1 cellular context compared by ENCODE assay signal in the genomic region with DNA sequence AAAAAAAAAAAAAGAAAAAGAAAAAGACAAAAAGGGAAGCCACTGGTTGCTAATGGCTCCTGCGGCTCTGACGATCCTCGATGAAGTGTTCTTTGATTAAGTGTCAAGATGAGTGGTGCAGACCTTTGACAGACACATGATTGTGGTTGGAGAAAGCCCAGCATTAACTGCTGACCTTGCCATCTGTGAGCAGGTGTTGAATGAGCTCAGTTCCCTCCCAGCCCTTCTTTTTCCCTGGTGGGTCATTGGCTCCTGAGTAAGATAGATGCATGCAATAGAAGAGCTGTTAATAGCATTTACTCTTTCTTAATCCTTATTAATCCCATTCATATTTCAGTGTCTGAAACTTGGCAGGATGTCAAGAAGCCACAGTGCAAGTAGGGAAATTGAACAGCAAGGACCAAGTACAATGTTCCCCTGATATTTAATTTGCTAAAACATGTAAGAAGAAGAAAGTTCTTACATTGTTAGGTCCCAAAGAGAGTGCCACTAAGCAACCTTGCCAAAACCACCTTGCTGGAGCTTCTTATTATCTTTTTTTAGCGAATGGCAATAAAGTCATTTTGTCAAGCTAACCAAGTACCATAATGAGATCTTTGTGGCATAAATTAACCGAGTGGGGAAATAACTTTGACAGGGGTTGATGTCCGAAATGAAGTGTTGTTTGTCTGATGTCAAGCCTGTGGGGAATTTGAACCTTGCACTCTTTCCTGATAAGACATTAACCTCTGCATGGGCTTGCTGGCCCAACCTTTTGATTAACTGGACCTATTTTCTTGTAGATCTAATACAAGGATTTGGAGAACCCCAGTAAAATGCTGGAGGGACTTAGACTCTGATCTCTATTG.
TF ChIP-seq lines count a peak whose summit lies in the region.

No MANE protein-coding gene starts in this region.

TF ChIP-seq in HepG2, 621 proteins besides CTCF, POLR2A, EP300 and RAD21 (continued from another document and continues in another):
- TF ChIP-seq MTERF4 (CRISPR knock-in tag; IDR thresholded peaks at IDR 0.05) (no peak), TCF7 (IDR thresholded peaks at IDR 0.05; ENCODE audit: low read depth) (no peak), ATAD3A (CRISPR knock-in tag; IDR thresholded peaks at IDR 0.05) (no peak), CCAR2 (optimal IDR thresholded peaks at IDR 0.05; ENCODE audit: low read depth, low read length) (no peak), ZNF619 (CRISPR knock-in tag; IDR thresholded peaks at IDR 0.05) (no peak), ZNF382 (CRISPR knock-in tag; IDR thresholded peaks at IDR 0.05; ENCODE audit: borderline replicate concordance) (no peak), FOXP1 (IDR thresholded peaks at IDR 0.05) (no peak), FOXP1 (CRISPR knock-in tag; IDR thresholded peaks at IDR 0.05) (peak; percentile 60; the same call in 1 of the 2 replicates), FOSL1 (CRISPR knock-in tag; IDR thresholded peaks at IDR 0.05; ENCODE audit: borderline replicate concordance) (no peak), SYNCRIP (IDR thresholded peaks at IDR 0.05; ENCODE audit: insufficient read depth, low read depth, low read length) (no peak), MLX (CRISPR knock-in tag; IDR thresholded peaks at IDR 0.05) (peak; percentile 17; the same call in 1 of the 2 replicates), ZNF800 (CRISPR knock-in tag; IDR thresholded peaks at IDR 0.05) (no peak), MED1 (CRISPR knock-in tag; IDR thresholded peaks at IDR 0.05) (peak; percentile 24; the same call in 1 of the 2 replicates), ESRRA (CRISPR knock-in tag; IDR thresholded peaks at IDR 0.05; ENCODE audit: low read depth) (no peak), ZNF609 (CRISPR knock-in tag; IDR thresholded peaks at IDR 0.05; ENCODE audit: borderline replicate concordance) (no peak), ZNF333 (CRISPR knock-in tag; IDR thresholded peaks at IDR 0.05; ENCODE audit: borderline replicate concordance) (no peak), KDM1A (CRISPR knock-in tag; IDR thresholded peaks at IDR 0.05) (no peak), CAMTA2 (CRISPR knock-in tag; IDR thresholded peaks at IDR 0.05; ENCODE audit: borderline replicate concordance) (no peak), ZNF205 (CRISPR knock-in tag; IDR thresholded peaks at IDR 0.05) (no peak), ZNF138 (CRISPR knock-in tag; IDR thresholded peaks at IDR 0.05; ENCODE audit: low read depth) (no peak), THAP7 (CRISPR knock-in tag; IDR thresholded peaks at IDR 0.05) (no peak), ZNF552 (CRISPR knock-in tag; IDR thresholded peaks at IDR 0.05; ENCODE audit: borderline replicate concordance) (no peak), RBAK (CRISPR knock-in tag; IDR thresholded peaks at IDR 0.05) (no peak), NFATC3 (CRISPR knock-in tag; IDR thresholded peaks at IDR 0.05) (no peak), FOXC1 (CRISPR knock-in tag; IDR thresholded peaks at IDR 0.05; ENCODE audit: borderline replicate concordance) (no peak), CHCHD3 (CRISPR knock-in tag; IDR thresholded peaks at IDR 0.05) (no peak), GATAD2A (CRISPR knock-in tag; IDR thresholded peaks at IDR 0.05) (peak; percentile 49), ZNF564 (CRISPR knock-in tag; IDR thresholded peaks at IDR 0.05) (no peak), KDM6A (CRISPR knock-in tag; IDR thresholded peaks at IDR 0.05; ENCODE audit: low read depth) (peak; percentile 36; the same call in 1 of the 2 replicates), HMG20A (CRISPR knock-in tag; IDR thresholded peaks at IDR 0.05; ENCODE audit: borderline replicate concordance) (peak; percentile 32; the same call in 1 of the 2 replicates), TOPORS (CRISPR knock-in tag; IDR thresholded peaks at IDR 0.05) (no peak), ZNF20 (CRISPR knock-in tag; IDR thresholded peaks at IDR 0.05) (no peak)
- TF ChIP-seq, protein P1, sequence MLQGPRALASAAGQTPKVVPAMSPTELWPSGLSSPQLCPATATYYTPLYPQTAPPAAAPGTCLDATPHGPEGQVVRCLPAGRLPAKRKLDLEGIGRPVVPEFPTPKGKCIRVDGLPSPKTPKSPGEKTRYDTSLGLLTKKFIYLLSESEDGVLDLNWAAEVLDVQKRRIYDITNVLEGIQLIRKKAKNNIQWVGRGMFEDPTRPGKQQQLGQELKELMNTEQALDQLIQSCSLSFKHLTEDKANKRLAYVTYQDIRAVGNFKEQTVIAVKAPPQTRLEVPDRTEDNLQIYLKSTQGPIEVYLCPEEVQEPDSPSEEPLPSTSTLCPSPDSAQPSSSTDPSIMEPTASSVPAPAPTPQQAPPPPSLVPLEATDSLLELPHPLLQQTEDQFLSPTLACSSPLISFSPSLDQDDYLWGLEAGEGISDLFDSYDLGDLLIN (CRISPR knock-in tag; IDR thresholded peaks at IDR 0.05; ENCODE audit: borderline replicate concordance), result no peak
- TF ChIP-seq, protein P2, sequence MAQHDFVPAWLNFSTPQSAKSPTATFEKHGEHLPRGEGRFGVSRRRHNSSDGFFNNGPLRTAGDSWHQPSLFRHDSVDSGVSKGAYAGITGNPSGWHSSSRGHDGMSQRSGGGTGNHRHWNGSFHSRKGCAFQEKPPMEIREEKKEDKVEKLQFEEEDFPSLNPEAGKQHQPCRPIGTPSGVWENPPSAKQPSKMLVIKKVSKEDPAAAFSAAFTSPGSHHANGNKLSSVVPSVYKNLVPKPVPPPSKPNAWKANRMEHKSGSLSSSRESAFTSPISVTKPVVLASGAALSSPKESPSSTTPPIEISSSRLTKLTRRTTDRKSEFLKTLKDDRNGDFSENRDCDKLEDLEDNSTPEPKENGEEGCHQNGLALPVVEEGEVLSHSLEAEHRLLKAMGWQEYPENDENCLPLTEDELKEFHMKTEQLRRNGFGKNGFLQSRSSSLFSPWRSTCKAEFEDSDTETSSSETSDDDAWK (CRISPR knock-in tag; IDR thresholded peaks at IDR 0.05), result no peak
- TF ChIP-seq, protein P3, sequence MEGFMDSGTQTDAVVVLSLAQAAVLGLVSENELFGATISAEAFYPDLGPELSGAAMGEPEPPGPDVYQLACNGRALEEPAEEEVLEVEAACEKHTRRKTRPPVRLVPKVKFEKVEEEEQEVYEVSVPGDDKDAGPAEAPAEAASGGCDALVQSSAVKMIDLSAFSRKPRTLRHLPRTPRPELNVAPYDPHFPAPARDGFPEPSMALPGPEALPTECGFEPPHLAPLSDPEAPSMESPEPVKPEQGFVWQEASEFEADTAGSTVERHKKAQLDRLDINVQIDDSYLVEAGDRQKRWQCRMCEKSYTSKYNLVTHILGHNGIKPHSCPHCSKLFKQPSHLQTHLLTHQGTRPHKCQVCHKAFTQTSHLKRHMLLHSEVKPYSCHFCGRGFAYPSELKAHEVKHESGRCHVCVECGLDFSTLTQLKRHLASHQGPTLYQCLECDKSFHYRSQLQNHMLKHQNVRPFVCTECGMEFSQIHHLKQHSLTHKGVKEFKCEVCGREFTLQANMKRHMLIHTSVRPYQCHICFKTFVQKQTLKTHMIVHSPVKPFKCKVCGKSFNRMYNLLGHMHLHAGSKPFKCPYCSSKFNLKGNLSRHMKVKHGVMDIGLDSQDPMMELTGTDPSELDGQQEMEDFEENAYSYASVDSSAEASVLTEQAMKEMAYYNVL (CRISPR knock-in tag; IDR thresholded peaks at IDR 0.05; ENCODE audit: borderline replicate concordance), result no peak
- TF ChIP-seq, protein P4, sequence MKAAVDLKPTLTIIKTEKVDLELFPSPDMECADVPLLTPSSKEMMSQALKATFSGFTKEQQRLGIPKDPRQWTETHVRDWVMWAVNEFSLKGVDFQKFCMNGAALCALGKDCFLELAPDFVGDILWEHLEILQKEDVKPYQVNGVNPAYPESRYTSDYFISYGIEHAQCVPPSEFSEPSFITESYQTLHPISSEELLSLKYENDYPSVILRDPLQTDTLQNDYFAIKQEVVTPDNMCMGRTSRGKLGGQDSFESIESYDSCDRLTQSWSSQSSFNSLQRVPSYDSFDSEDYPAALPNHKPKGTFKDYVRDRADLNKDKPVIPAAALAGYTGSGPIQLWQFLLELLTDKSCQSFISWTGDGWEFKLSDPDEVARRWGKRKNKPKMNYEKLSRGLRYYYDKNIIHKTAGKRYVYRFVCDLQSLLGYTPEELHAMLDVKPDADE (CRISPR knock-in tag; IDR thresholded peaks at IDR 0.05), result no peak
- TF ChIP-seq, protein P5, sequence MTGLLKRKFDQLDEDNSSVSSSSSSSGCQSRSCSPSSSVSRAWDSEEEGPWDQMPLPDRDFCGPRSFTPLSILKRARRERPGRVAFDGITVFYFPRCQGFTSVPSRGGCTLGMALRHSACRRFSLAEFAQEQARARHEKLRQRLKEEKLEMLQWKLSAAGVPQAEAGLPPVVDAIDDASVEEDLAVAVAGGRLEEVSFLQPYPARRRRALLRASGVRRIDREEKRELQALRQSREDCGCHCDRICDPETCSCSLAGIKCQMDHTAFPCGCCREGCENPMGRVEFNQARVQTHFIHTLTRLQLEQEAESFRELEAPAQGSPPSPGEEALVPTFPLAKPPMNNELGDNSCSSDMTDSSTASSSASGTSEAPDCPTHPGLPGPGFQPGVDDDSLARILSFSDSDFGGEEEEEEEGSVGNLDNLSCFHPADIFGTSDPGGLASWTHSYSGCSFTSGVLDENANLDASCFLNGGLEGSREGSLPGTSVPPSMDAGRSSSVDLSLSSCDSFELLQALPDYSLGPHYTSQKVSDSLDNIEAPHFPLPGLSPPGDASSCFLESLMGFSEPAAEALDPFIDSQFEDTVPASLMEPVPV (CRISPR knock-in tag; IDR thresholded peaks at IDR 0.05), result no peak
